8 cellular contexts compared by ENCODE assay signal in genomic region chr1:208235983-208236761, GRCh38. TPM values are rescaled to one million over a fixed set of nuclear protein-coding genes. Genes with fewer than 3 reads are reported as not detected.
A peak's percentile ranks its signal among the peaks of the same experiment; 100 is the strongest.
DNase-seq lines count a peak whose midpoint lies in the region; ATAC-seq and TF ChIP-seq lines count a peak whose summit lies in the region.

No MANE protein-coding gene starts in this region.

- TF ChIP-seq CTCF in Peyer's patch (IDR thresholded peaks at IDR 0.05) (peak in 1 of 6 experiments; percentile 3), epithelial cell of esophagus (IDR thresholded peaks at IDR 0.05; ENCODE audit: insufficient read depth, low read depth, low read length, missing control alignments) (no peak), neural cell (IDR thresholded peaks at IDR 0.05; ENCODE audit: poor library complexity, severe bottlenecking) (no peak)

- ATAC-seq in GM21381 (IDR thresholded peaks at IDR 0.05; ENCODE audit: unreplicated experiment) (peak; percentile 54), HG03159 (IDR thresholded peaks at IDR 0.05; ENCODE audit: unreplicated experiment) (no peak), HG02759 (IDR thresholded peaks at IDR 0.05; ENCODE audit: unreplicated experiment) (no peak)

- no peaks in the 10 kb centered on the region for H3K27me3 ChIP-seq in Peyer's patch
- H3K27me3 ChIP-seq in neural cell (ENCODE audit: insufficient read depth, low read depth, low read length), result no peaks in the 10 kb centered on the region

- no peak for TF ChIP-seq RAD21 in neural cell (conservative IDR thresholded peaks at IDR 0.05)

- H3F3A ChIP-seq in neural cell (ENCODE audit: insufficient read depth, low read length, poor library complexity, severe bottlenecking), result no peaks in the 10 kb centered on the region

- no peaks in the 10 kb centered on the region for H3K9me2 ChIP-seq in neural cell (ENCODE audit: insufficient read depth, low read length)

- H3K36me3 ChIP-seq in Peyer's patch (no peaks in the 10 kb centered on the region), neural cell (ENCODE audit: insufficient read depth, low read length) (peaks cover 5% of the 10 kb centered on the region)

- no peak overlapping the region for H3K9ac ChIP-seq in neural cell (ENCODE audit: low read length)

- H4K20me1 ChIP-seq in neural cell (ENCODE audit: insufficient read depth), result peaks cover 23% of the 10 kb centered on the region

- TF ChIP-seq POLR2A in Peyer's patch (IDR thresholded peaks at IDR 0.05), result peak; percentile 71 to 92

- TF ChIP-seq EP300 in neural cell (conservative IDR thresholded peaks at IDR 0.05; ENCODE audit: poor library complexity, severe bottlenecking), result no peak

- H3K27ac ChIP-seq in Peyer's patch, result peak overlapping the region in 3 of 4 donors; percentile 27 to 69 (median 60)
- H3K27ac ChIP-seq in neural cell (ENCODE audit: low read length), result no peak overlapping the region

- H3K79me2 ChIP-seq in neural cell (replicated peaks; ENCODE audit: insufficient read depth, low read length), result peaks cover 97% of the 10 kb centered on the region

- peak overlapping the region in 1 of 4 donors; percentile 19 for H3K4me3 ChIP-seq in Peyer's patch
- H3K4me3 ChIP-seq in epithelial cell of esophagus (ENCODE audit: low read length), result no peak overlapping the region
- H3K4me3 ChIP-seq in neural cell (ENCODE audit: low read length), result peak overlapping the region; percentile 95

- no peak overlapping the region for H3K4me2 ChIP-seq in neural cell (ENCODE audit: low read length)

- peaks cover 0 to 89% (median 6%) of the 10 kb centered on the region in 4 donors for H3K4me1 ChIP-seq in Peyer's patch

- DNase-seq in Peyer's patch, result peak in 2 of 3 donors; percentile 75 to 79
- DNase-seq in epithelial cell of esophagus (ENCODE audit: low read depth), result peak; percentile 61
- DNase-seq in SIG-M5 treated with dmso at 0.1 percent for 504 hours (lab: John Stamatoyannopoulos, UW; ENCODE audit: unreplicated experiment), result no peak
- no peak for DNase-seq in activated T-cell treated with anti-CD3 and anti-CD28 coated beads, Interleukin-2, amount 50 U/mL, for 48 hours

- H3K9me3 ChIP-seq in Peyer's patch (no peaks in the 10 kb centered on the region), neural cell (ENCODE audit: low read length) (no peaks in the 10 kb centered on the region)

- H2AFZ ChIP-seq in neural cell (ENCODE audit: low read depth, low read length), result no peak overlapping the region

TF ChIP-seq in neural cell, 6 proteins besides CTCF, POLR2A, EP300 and RAD21:
- TF ChIP-seq EZH2 (IDR thresholded peaks at IDR 0.05; ENCODE audit: borderline replicate concordance, insufficient read depth, low read length, poor library complexity, severe bottlenecking), result no peak
- TF ChIP-seq TAF1 (IDR thresholded peaks at IDR 0.05; ENCODE audit: low read depth), result no peak
- no peak for TF ChIP-seq MXI1 (conservative IDR thresholded peaks at IDR 0.05; ENCODE audit: poor library complexity, severe bottlenecking)
- TF ChIP-seq, protein P1, sequence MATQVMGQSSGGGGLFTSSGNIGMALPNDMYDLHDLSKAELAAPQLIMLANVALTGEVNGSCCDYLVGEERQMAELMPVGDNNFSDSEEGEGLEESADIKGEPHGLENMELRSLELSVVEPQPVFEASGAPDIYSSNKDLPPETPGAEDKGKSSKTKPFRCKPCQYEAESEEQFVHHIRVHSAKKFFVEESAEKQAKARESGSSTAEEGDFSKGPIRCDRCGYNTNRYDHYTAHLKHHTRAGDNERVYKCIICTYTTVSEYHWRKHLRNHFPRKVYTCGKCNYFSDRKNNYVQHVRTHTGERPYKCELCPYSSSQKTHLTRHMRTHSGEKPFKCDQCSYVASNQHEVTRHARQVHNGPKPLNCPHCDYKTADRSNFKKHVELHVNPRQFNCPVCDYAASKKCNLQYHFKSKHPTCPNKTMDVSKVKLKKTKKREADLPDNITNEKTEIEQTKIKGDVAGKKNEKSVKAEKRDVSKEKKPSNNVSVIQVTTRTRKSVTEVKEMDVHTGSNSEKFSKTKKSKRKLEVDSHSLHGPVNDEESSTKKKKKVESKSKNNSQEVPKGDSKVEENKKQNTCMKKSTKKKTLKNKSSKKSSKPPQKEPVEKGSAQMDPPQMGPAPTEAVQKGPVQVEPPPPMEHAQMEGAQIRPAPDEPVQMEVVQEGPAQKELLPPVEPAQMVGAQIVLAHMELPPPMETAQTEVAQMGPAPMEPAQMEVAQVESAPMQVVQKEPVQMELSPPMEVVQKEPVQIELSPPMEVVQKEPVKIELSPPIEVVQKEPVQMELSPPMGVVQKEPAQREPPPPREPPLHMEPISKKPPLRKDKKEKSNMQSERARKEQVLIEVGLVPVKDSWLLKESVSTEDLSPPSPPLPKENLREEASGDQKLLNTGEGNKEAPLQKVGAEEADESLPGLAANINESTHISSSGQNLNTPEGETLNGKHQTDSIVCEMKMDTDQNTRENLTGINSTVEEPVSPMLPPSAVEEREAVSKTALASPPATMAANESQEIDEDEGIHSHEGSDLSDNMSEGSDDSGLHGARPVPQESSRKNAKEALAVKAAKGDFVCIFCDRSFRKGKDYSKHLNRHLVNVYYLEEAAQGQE (IDR thresholded peaks at IDR 0.05; ENCODE audit: borderline replicate concordance), result no peak
- no peak for TF ChIP-seq POLR2AphosphoS5 (IDR thresholded peaks at IDR 0.05)
- TF ChIP-seq SMC3 (conservative IDR thresholded peaks at IDR 0.05; ENCODE audit: poor library complexity), result no peak

RNA-seq across cellular contexts. Expression of gene PLXNA2, which starts 8.0 kb away (rescaled TPM):
- total RNA-seq in Peyer's patch, result 10 to 100 TPM; 51.5 to 70.2 (median 62.5) TPM
- 30.6 and 48.6 TPM in 2 replicates for polyA plus RNA-seq in neural cell
- 129 and 143 TPM in 2 replicates for polyA minus RNA-seq in neural cell

Comparison
In these comparisons a context has a peak if more than half of its experiments do, and no peak if none do; other contexts are left out.
1. DNase-seq: peak in Peyer's patch (2 of 3) and epithelial cell of esophagus (single experiment); none in SIG-M5 treated with dmso at 0.1 percent for 504 hours (single experiment) and activated T-cell treated with anti-CD3 and anti-CD28 coated beads, Interleukin-2, amount 50 U/mL, for 48 hours (0 of 2).